In genomic region chr3:73503781-73504180, GRCh38 we compare ENCODE assay signal across 13 cellular contexts.
DNase-seq lines count a peak whose midpoint lies in the region; ATAC-seq, FAIRE-seq and TF ChIP-seq lines count a peak whose summit lies in the region.
"Had no signal": no experiment of that assay in that cellular context is flagged by ENCODE, and none has a peak within 500 bp of the region (broad histone marks: within the 10 kb centered on the region; RNA-seq: fewer than 3 reads in every experiment).

No MANE protein-coding gene starts in this region.

- DNase-seq in ELR (ENCODE audit: low read depth): peak; percentile 1
- DNase-seq in iris pigment epithelial cell (ENCODE audit: low read depth): peak; percentile 14
- no peak for DNase-seq in H54 (ENCODE audit: insufficient read length, low spot score)
- no peak for DNase-seq in superior temporal gyrus (ENCODE audit: extremely low spot score)
- DNase-seq in HTR-8/SVneo (ENCODE audit: insufficient read length, low spot score): no peak
- DNase-seq: activated CD4-positive, alpha-beta T cell treated with anti-CD3 and anti-CD28 coated beads, Interleukin-2, amount 50 U/mL, for 4 hours; KG1; stimulated activated naive CD4-positive, alpha-beta T cell had no signal

- FAIRE-seq in H54 (lab: Jason Lieb, UNC) (no peak), HTR-8/SVneo (lab: Jason Lieb, UNC) (no peak)
- FAIRE-seq: bronchial epithelial cell had no signal

- no peak overlapping the region for H3K27ac Mint-ChIP-seq in activated T-helper 17 cell treated with anti-CD3 and anti-CD28 coated beads, Interleukin-2, amount 50 U/mL, for 72 hours

- H3K27me3 Mint-ChIP-seq in activated T-helper 17 cell treated with anti-CD3 and anti-CD28 coated beads, Interleukin-2, amount 50 U/mL, for 72 hours: peaks cover 24% of the 10 kb centered on the region

- no peaks in the 10 kb centered on the region for H3K9me3 Mint-ChIP-seq in activated T-helper 17 cell treated with anti-CD3 and anti-CD28 coated beads, Interleukin-2, amount 50 U/mL, for 72 hours

- TF ChIP-seq POLR2A in H54 (IDR thresholded peaks at IDR 0.05; ENCODE audit: low read depth, low read length): no peak

- H3K4me3 Mint-ChIP-seq in activated T-helper 17 cell treated with anti-CD3 and anti-CD28 coated beads, Interleukin-2, amount 50 U/mL, for 72 hours: no peak overlapping the region

- H3K4me1 Mint-ChIP-seq in activated T-helper 17 cell treated with anti-CD3 and anti-CD28 coated beads, Interleukin-2, amount 50 U/mL, for 72 hours: no peaks in the 10 kb centered on the region

- ATAC-seq in GM19463 (IDR thresholded peaks at IDR 0.05; ENCODE audit: unreplicated experiment) (peak; percentile 60), HG03520 (IDR thresholded peaks at IDR 0.05; ENCODE audit: unreplicated experiment) (peak; percentile 45)
- no peak for ATAC-seq in activated T-helper 17 cell treated with anti-CD3 and anti-CD28 coated beads, Interleukin-2, amount 50 U/mL, for 72 hours (replicated peaks)
- ATAC-seq: Panc1 had no signal

- H3K36me3 Mint-ChIP-seq in activated T-helper 17 cell treated with anti-CD3 and anti-CD28 coated beads, Interleukin-2, amount 50 U/mL, for 72 hours (ENCODE audit: low read depth): no peaks in the 10 kb centered on the region

Comparison
In these comparisons a context has a peak if more than half of its experiments do, and no peak if none do; other contexts are left out.
1. DNase-seq: peak in ELR (single experiment) and iris pigment epithelial cell (single experiment); none in H54 (single experiment), superior temporal gyrus (single experiment) and HTR-8/SVneo (single experiment).